In genomic region chr11:834371-835316, GRCh38 we compare ENCODE assay signal across 8 cellular contexts. TPM values are rescaled to one million over a fixed set of nuclear protein-coding genes. Genes with fewer than 3 reads are reported as not detected.
A peak's percentile ranks its signal among the peaks of the same experiment; 100 is the strongest.
DNase-seq lines count a peak whose midpoint lies in the region; ATAC-seq, FAIRE-seq and TF ChIP-seq lines count a peak whose summit lies in the region.

No MANE protein-coding gene starts in this region.

- intact Hi-C loops in A673 (cut with micrococcal nuclease; ENCODE audit: unreplicated experiment), result no loop called here
- intact Hi-C loops in GM12878 (cut with micrococcal nuclease; ENCODE audit: unreplicated experiment), result no loop called here

- H3K27ac ChIP-seq in A673 (ENCODE audit: low read depth, low read length, poor library complexity, severe bottlenecking) (peak overlapping the region; percentile 63), GM12878 (ENCODE audit: control insufficient read depth, insufficient read depth) (no peak overlapping the region)

- RAD21 ChIA-PET in GM12878 (lab: Charles Lee; ENCODE audit: unreplicated experiment), result interaction anchor here (0.5 to 1.0 kb wide), 2 partner anchors 8 to 24 kb away, joined by 3 read pairs; partner anchors contain the start of gene TSPAN4

- POLR2A ChIA-PET in A673 (lab: Charles Lee; ENCODE audit: low non-redundant PET), result no interaction called here
- POLR2A ChIA-PET in GM12878 (lab: Charles Lee), result interaction anchor here (0.6 to 1.4 kb wide), 5 partner anchors 8 to 24 kb away, joined by 3 to 4 read pairs (median 4); partner anchors contain the start of genes POLR2L and TSPAN4

- DNase-seq in A673 (ENCODE audit: low spot score) (peak; percentile 78), HT-29 (ENCODE audit: low spot score) (peak; percentile 91), GM12878 (ENCODE audit: low read depth, low spot score) (no peak), kidney epithelial cell (ENCODE audit: low read depth) (peak; percentile 92), COLO829 (ENCODE audit: low spot score) (no peak), NCI-H1105 treated with DMSO at 0.1 percent for 48 hours (lab: John Stamatoyannopoulos, UW) (no peak)
- no peak for DNase-seq in stimulated activated naive CD8-positive, alpha-beta T cell treated with anti-CD3 and anti-CD28 coated beads, Interleukin-15, amount 100 ng/mL, for 72 hours

- no peaks in the 10 kb centered on the region for H3K27me3 ChIP-seq in A673 (replicated peaks; ENCODE audit: insufficient read depth, low read depth, low read length, poor library complexity)
- no peaks in the 10 kb centered on the region; a peak in 3 of 4 replicates for H3K27me3 ChIP-seq in GM12878 (replicated peaks in 1 of 2; ENCODE audit: control insufficient read depth in 2 of 2, insufficient read depth in 2 of 2, low read length in 1 of 2)
- no peaks in the 10 kb centered on the region for H3K27me3 ChIP-seq in kidney epithelial cell (ENCODE audit: control insufficient read depth, insufficient read depth, low read length)

- no peak overlapping the region for H3K9ac ChIP-seq in GM12878 (ENCODE audit: control insufficient read depth, insufficient read depth, low read length)

- peaks cover 30% of the 10 kb centered on the region for H3K27me3 Mint-ChIP-seq in stimulated activated naive CD8-positive, alpha-beta T cell treated with anti-CD3 and anti-CD28 coated beads, Interleukin-15, amount 100 ng/mL, for 72 hours

- ATAC-seq in GM12878, result no peak
- ATAC-seq in stimulated activated naive CD8-positive, alpha-beta T cell treated with anti-CD3 and anti-CD28 coated beads, Interleukin-15, amount 100 ng/mL, for 72 hours, result no peak
- no peak for ATAC-seq in GM21717 (IDR thresholded peaks at IDR 0.05; ENCODE audit: unreplicated experiment)

- TF ChIP-seq EP300 in GM12878 (IDR thresholded peaks at IDR 0.05; ENCODE audit: borderline replicate concordance in 1 of 2, control insufficient read depth in 1 of 2, low read depth in 2 of 2, low read length in 2 of 2), result no peak

- H3K36me3 ChIP-seq in A673 (ENCODE audit: insufficient read depth, low read length, poor library complexity, severe bottlenecking) (peaks cover 23% of the 10 kb centered on the region), GM12878 (ENCODE audit: control insufficient read depth in 2 of 2, insufficient read depth in 2 of 2, low read length in 1 of 2) (peaks cover 0 to 19% of the 10 kb centered on the region in 2 experiments; a peak in 2 of 4 replicates), kidney epithelial cell (ENCODE audit: control insufficient read depth, insufficient read depth, low read length) (peaks cover 9% of the 10 kb centered on the region)

- TF ChIP-seq CTCF in A673 (conservative IDR thresholded peaks at IDR 0.05; ENCODE audit: low read depth, low read length) (no peak), GM12878 (IDR thresholded peaks at IDR 0.05 in 2 of 3, conservative IDR thresholded peaks at IDR 0.05 in 1 of 3; ENCODE audit: control insufficient read depth in 2 of 3, extremely low read depth in 1 of 3, insufficient read depth in 1 of 3, low read depth in 3 of 3, low read length in 3 of 3) (no peak), kidney epithelial cell (IDR thresholded peaks at IDR 0.05; ENCODE audit: insufficient read depth, low read length, poor library complexity, severe bottlenecking) (no peak)

- CTCF ChIA-PET in A673 (lab: Charles Lee) (no interaction called here), GM12878 (lab: Yijun Ruan, JAX) (interaction anchor here (0.6 kb wide), 1 partner anchor 316 kb away, joined by 4 read pairs; no protein-coding TSS in a partner anchor)

- TF ChIP-seq RAD21 in GM12878 (IDR thresholded peaks at IDR 0.05; ENCODE audit: insufficient read depth, low read depth, low read length), result no peak

- FAIRE-seq in GM12878 (lab: Jason Lieb, UNC), result no peak

- no peaks in the 10 kb centered on the region for H3K79me2 ChIP-seq in GM12878 (ENCODE audit: control insufficient read depth, insufficient read depth, low read length)

- no peak overlapping the region for H3K4me2 ChIP-seq in GM12878 (ENCODE audit: control insufficient read depth, insufficient read depth)

- no peak overlapping the region for H3K27ac Mint-ChIP-seq in stimulated activated naive CD8-positive, alpha-beta T cell treated with anti-CD3 and anti-CD28 coated beads, Interleukin-15, amount 100 ng/mL, for 72 hours

- peaks cover 75% of the 10 kb centered on the region for H3K4me1 Mint-ChIP-seq in stimulated activated naive CD8-positive, alpha-beta T cell treated with anti-CD3 and anti-CD28 coated beads, Interleukin-15, amount 100 ng/mL, for 72 hours

- no peak overlapping the region for H2AFZ ChIP-seq in GM12878 (ENCODE audit: control insufficient read depth, low read depth, low read length)

- SMC1A ChIA-PET in GM12878 (lab: Charles Lee; ENCODE audit: uncharacterized antibody, unreplicated experiment), result interaction anchor here (1.0 kb wide), 1 partner anchor 9 kb away, joined by 3 read pairs; no protein-coding TSS in a partner anchor

- peak overlapping the region; percentile 72 to 79 for H3K4me3 Mint-ChIP-seq in stimulated activated naive CD8-positive, alpha-beta T cell treated with anti-CD3 and anti-CD28 coated beads, Interleukin-15, amount 100 ng/mL, for 72 hours

- in situ Hi-C loops in GM12878 (cut with MboI), result no loop called here

- BruUV-seq in A673 (replicated peaks; lab: Mats Ljungman, UMichigan) (TSS peak; percentile 42), GM12878 (replicated peaks; lab: Mats Ljungman, UMichigan) (TSS peak; percentile 63)

- H3K9me3 ChIP-seq in A673 (ENCODE audit: low read depth, low read length, poor library complexity, severe bottlenecking) (no peaks in the 10 kb centered on the region), GM12878 (replicated peaks; ENCODE audit: control insufficient read depth, insufficient read depth, low read length) (no peaks in the 10 kb centered on the region)

- WGBS in GM12878 (ENCODE audit: insufficient coverage, insufficient replicate concordance, low lambda C conversion rate, missing lambda C conversion rate), result 62% methylated on average over 27 of the region's 31 CpGs

- H3K4me3 ChIP-seq in A673 (ENCODE audit: low read depth, low read length, poor library complexity, severe bottlenecking), result peak overlapping the region; percentile 21
- no peak overlapping the region for H3K4me3 ChIP-seq in GM12878
- peak overlapping the region; percentile 75 for H3K4me3 ChIP-seq in kidney epithelial cell (ENCODE audit: low read depth, low read length)

- H4K20me1 ChIP-seq in GM12878 (ENCODE audit: control insufficient read depth, insufficient read depth), result no peaks in the 10 kb centered on the region

- no peak for TF ChIP-seq POLR2A in GM12878 (IDR thresholded peaks at IDR 0.05; ENCODE audit: low read depth, low read length)

- no peaks in the 10 kb centered on the region for H3K9me3 Mint-ChIP-seq in stimulated activated naive CD8-positive, alpha-beta T cell treated with anti-CD3 and anti-CD28 coated beads, Interleukin-15, amount 100 ng/mL, for 72 hours

- H3K4me1 ChIP-seq in A673 (ENCODE audit: insufficient read depth, low read length, poor library complexity, severe bottlenecking) (peaks cover 12% of the 10 kb centered on the region), GM12878 (ENCODE audit: control insufficient read depth, insufficient read depth, low read length) (peaks cover 20% of the 10 kb centered on the region)

RNA-seq across cellular contexts. Expression of gene CD151, which starts 1.9 kb away (rescaled TPM):
- 123 and 127 TPM in 2 replicates for total RNA-seq in A673 (2021)
- 916 and 940 TPM in 2 replicates for total RNA-seq in HT-29 (2014; rRNA removed; shearing (Covaris generic))
- total RNA-seq in GM12878 (2013; cell fraction: nucleolus; rRNA removed), result 31.6 and 37.0 TPM in 2 replicates
- 26.2 and 37.1 TPM in 2 replicates for total RNA-seq in GM12878 (2014; rRNA removed)
- 11.1 and 17.6 TPM in 2 replicates for total RNA-seq in GM12878 (2014; rRNA removed; fragmentation: Illumina TruSeq; extraction: Trizol)
- total RNA-seq in GM12878 (2021), result 28.6 and 31.7 TPM in 2 replicates
- 11.6 TPM for polyA plus RNA-seq in GM12878 (2011; ENCODE audit: low read depth)
- 19.9 and 39.6 TPM in 2 replicates for polyA plus RNA-seq in GM12878 (2011; rRNA removed)
- polyA plus RNA-seq in GM12878 (2011; cell fraction: cytosol; rRNA removed), result 55.0 and 67.3 TPM in 2 replicates
- 150 and 186 TPM in 2 replicates for polyA plus RNA-seq in GM12878 (2011; cell fraction: nucleus; rRNA removed)
- polyA plus RNA-seq in GM12878 (2012), result 30.4 and 30.5 TPM in 2 replicates
- polyA plus RNA-seq in GM12878 (2014; fragmentation: Illumina TruSeq; extraction: Trizol), result 1.5 and 9.4 TPM in 2 replicates
- 1 to 10 TPM in 1 of 2 experiments, under 1 TPM in 1; 0.52 to 1.4 TPM for polyA plus RNA-seq in GM12878 (2014; fragmentation: Nextera tagmentation; extraction: Ambion mirVana)
- polyA plus RNA-seq in GM12878 (2014; rRNA removed), result 40.1 and 41.7 TPM in 2 replicates
- polyA plus RNA-seq in GM12878 (2016; fragmentation: Nextera tagmentation; extraction: Ambion mirVana), result 10 to 100 TPM in 1 of 2 experiments, 1 to 10 TPM in 1; 9.4 to 11.7 TPM
- 32.0 and 60.1 TPM in 2 replicates for polyA minus RNA-seq in GM12878 (2011; rRNA and poly(A)+ RNA removed)
- polyA minus RNA-seq in GM12878 (2011; cell fraction: cytosol; rRNA and poly(A)+ RNA removed), result 19.9 and 21.7 TPM in 2 replicates
- 35.8 and 46.4 TPM in 2 replicates for polyA minus RNA-seq in GM12878 (2011; cell fraction: nucleus; rRNA and poly(A)+ RNA removed)
- 644 and 669 TPM in 2 replicates for total RNA-seq in kidney epithelial cell

RNA-seq across cellular contexts. Expression of gene CRACR2B, which starts 6.9 kb away (rescaled TPM):
- 0.90 and 1.1 TPM in 2 replicates for total RNA-seq in A673 (2021)
- 204 and 225 TPM in 2 replicates for total RNA-seq in HT-29 (2014; rRNA removed; shearing (Covaris generic))
- 19.6 and 20.5 TPM in 2 replicates for total RNA-seq in GM12878 (2013; cell fraction: nucleolus; rRNA removed)
- 19.2 and 20.1 TPM in 2 replicates for total RNA-seq in GM12878 (2014; rRNA removed)
- total RNA-seq in GM12878 (2014; rRNA removed; fragmentation: Illumina TruSeq; extraction: Trizol), result 3.0 and 3.7 TPM in 2 replicates
- total RNA-seq in GM12878 (2021), result 29.6 and 32.6 TPM in 2 replicates
- 2.2 TPM for polyA plus RNA-seq in GM12878 (2011; ENCODE audit: low read depth)
- 3.3 and 8.8 TPM in 2 replicates for polyA plus RNA-seq in GM12878 (2011; rRNA removed)
- 12.4 and 20.6 TPM in 2 replicates for polyA plus RNA-seq in GM12878 (2011; cell fraction: cytosol; rRNA removed)
- polyA plus RNA-seq in GM12878 (2011; cell fraction: nucleus; rRNA removed), result 217 and 287 TPM in 2 replicates
- polyA plus RNA-seq in GM12878 (2012), result 8.8 and 10.3 TPM in 2 replicates
- 0.43 and 4.4 TPM in 2 replicates for polyA plus RNA-seq in GM12878 (2014; fragmentation: Illumina TruSeq; extraction: Trizol)
- under 1 TPM; 0.10 to 0.31 TPM for polyA plus RNA-seq in GM12878 (2014; fragmentation: Nextera tagmentation; extraction: Ambion mirVana)
- 33.7 and 44.0 TPM in 2 replicates for polyA plus RNA-seq in GM12878 (2014; rRNA removed)
- 10 to 100 TPM; 16.6 to 17.0 TPM for polyA plus RNA-seq in GM12878 (2016; fragmentation: Nextera tagmentation; extraction: Ambion mirVana)
- polyA minus RNA-seq in GM12878 (2011; rRNA and poly(A)+ RNA removed), result 2.9 and 6.7 TPM in 2 replicates
- 5.2 and 5.9 TPM in 2 replicates for polyA minus RNA-seq in GM12878 (2011; cell fraction: cytosol; rRNA and poly(A)+ RNA removed)
- polyA minus RNA-seq in GM12878 (2011; cell fraction: nucleus; rRNA and poly(A)+ RNA removed), result 26.6 and 33.3 TPM in 2 replicates
- total RNA-seq in kidney epithelial cell, result 18.3 and 19.7 TPM in 2 replicates

RNA-seq across cellular contexts. Expression of gene POLR2L, which starts 7.7 kb away (rescaled TPM):
- total RNA-seq in A673 (2021) (88.7 and 117 TPM in 2 replicates), GM12878 (2014; rRNA removed) (366 and 432 TPM in 2 replicates), GM12878 (2014; rRNA removed; fragmentation: Illumina TruSeq; extraction: Trizol) (60.2 and 68.7 TPM in 2 replicates), GM12878 (2021) (133 and 137 TPM in 2 replicates), kidney epithelial cell (42.0 and 45.1 TPM in 2 replicates)
- total RNA-seq in HT-29 (2014; rRNA removed; shearing (Covaris generic)), result 1,254 and 1,310 TPM in 2 replicates
- total RNA-seq in GM12878 (2013; cell fraction: nucleolus; rRNA removed), result 10.3 and 15.3 TPM in 2 replicates
- polyA plus RNA-seq in GM12878 (2011; ENCODE audit: low read depth), result 11.2 TPM
- polyA plus RNA-seq in GM12878 (2011; rRNA removed) (13.7 and 44.2 TPM in 2 replicates), GM12878 (2014; fragmentation: Illumina TruSeq; extraction: Trizol) (2.2 and 23.1 TPM in 2 replicates), GM12878 (2014; fragmentation: Nextera tagmentation; extraction: Ambion mirVana) (100 to 1,000 TPM in 1 of 2 experiments, 10 to 100 TPM in 1; 68.8 to 117 TPM), GM12878 (2014; rRNA removed) (318 and 463 TPM in 2 replicates), GM12878 (2016; fragmentation: Nextera tagmentation; extraction: Ambion mirVana) (100 to 1,000 TPM; 439 to 497 TPM)
- 76.2 and 168 TPM in 2 replicates for polyA plus RNA-seq in GM12878 (2011; cell fraction: cytosol; rRNA removed)
- 129 and 164 TPM in 2 replicates for polyA plus RNA-seq in GM12878 (2011; cell fraction: nucleus; rRNA removed)
- 136 and 240 TPM in 2 replicates for polyA plus RNA-seq in GM12878 (2012)
- polyA minus RNA-seq in GM12878 (2011; rRNA and poly(A)+ RNA removed), result 70.2 and 136 TPM in 2 replicates
- 63.5 and 71.9 TPM in 2 replicates for polyA minus RNA-seq in GM12878 (2011; cell fraction: cytosol; rRNA and poly(A)+ RNA removed)
- 35.2 and 55.4 TPM in 2 replicates for polyA minus RNA-seq in GM12878 (2011; cell fraction: nucleus; rRNA and poly(A)+ RNA removed)

RNA-seq across cellular contexts. Expression of gene TSPAN4, which starts 8.0 kb away (rescaled TPM):
- 17.5 and 20.4 TPM in 2 replicates for total RNA-seq in A673 (2021)
- 29.2 and 39.6 TPM in 2 replicates for total RNA-seq in HT-29 (2014; rRNA removed; shearing (Covaris generic))
- total RNA-seq in GM12878 (2013; cell fraction: nucleolus; rRNA removed), result 47.0 and 47.6 TPM in 2 replicates
- total RNA-seq in GM12878 (2014; rRNA removed), result 9.3 and 10.1 TPM in 2 replicates
- 2.3 and 2.7 TPM in 2 replicates for total RNA-seq in GM12878 (2014; rRNA removed; fragmentation: Illumina TruSeq; extraction: Trizol)
- 8.7 and 9.0 TPM in 2 replicates for total RNA-seq in GM12878 (2021)
- 3.5 TPM for polyA plus RNA-seq in GM12878 (2011; ENCODE audit: low read depth)
- 6.5 and 13.4 TPM in 2 replicates for polyA plus RNA-seq in GM12878 (2011; rRNA removed)
- 22.9 and 34.0 TPM in 2 replicates for polyA plus RNA-seq in GM12878 (2011; cell fraction: cytosol; rRNA removed)
- polyA plus RNA-seq in GM12878 (2011; cell fraction: nucleus; rRNA removed), result 75.6 and 100 TPM in 2 replicates
- polyA plus RNA-seq in GM12878 (2012), result 6.5 and 6.8 TPM in 2 replicates
- 0.96 TPM in 1 of 2 replicates, not detected in the other for polyA plus RNA-seq in GM12878 (2014; fragmentation: Illumina TruSeq; extraction: Trizol)
- polyA plus RNA-seq in GM12878 (2014; fragmentation: Nextera tagmentation; extraction: Ambion mirVana), result under 1 TPM in 1 of 2 experiments, not detected in 1; 0.37 TPM
- 11.6 and 14.0 TPM in 2 replicates for polyA plus RNA-seq in GM12878 (2014; rRNA removed)
- 1 to 10 TPM; 7.6 to 8.5 TPM for polyA plus RNA-seq in GM12878 (2016; fragmentation: Nextera tagmentation; extraction: Ambion mirVana)
- polyA minus RNA-seq in GM12878 (2011; rRNA and poly(A)+ RNA removed), result 13.9 and 15.4 TPM in 2 replicates
- 21.0 and 24.9 TPM in 2 replicates for polyA minus RNA-seq in GM12878 (2011; cell fraction: cytosol; rRNA and poly(A)+ RNA removed)
- polyA minus RNA-seq in GM12878 (2011; cell fraction: nucleus; rRNA and poly(A)+ RNA removed), result 10.2 and 15.3 TPM in 2 replicates
- 77.5 and 77.9 TPM in 2 replicates for total RNA-seq in kidney epithelial cell

RNA-seq across cellular contexts. Expression of gene PNPLA2, which starts 15.9 kb away (rescaled TPM):
- total RNA-seq in A673 (2021) (45.0 and 45.4 TPM in 2 replicates), GM12878 (2014; rRNA removed) (9.3 and 9.8 TPM in 2 replicates), GM12878 (2014; rRNA removed; fragmentation: Illumina TruSeq; extraction: Trizol) (2.5 and 4.2 TPM in 2 replicates), GM12878 (2021) (33.4 and 34.0 TPM in 2 replicates), kidney epithelial cell (27.5 and 46.0 TPM in 2 replicates)
- total RNA-seq in HT-29 (2014; rRNA removed; shearing (Covaris generic)), result 174 and 202 TPM in 2 replicates
- 29.4 and 31.7 TPM in 2 replicates for total RNA-seq in GM12878 (2013; cell fraction: nucleolus; rRNA removed)
- 10.9 TPM for polyA plus RNA-seq in GM12878 (2011; ENCODE audit: low read depth)
- polyA plus RNA-seq in GM12878 (2011; rRNA removed) (1.7 and 5.1 TPM in 2 replicates), GM12878 (2014; fragmentation: Illumina TruSeq; extraction: Trizol) (1.5 and 6.4 TPM in 2 replicates), GM12878 (2014; fragmentation: Nextera tagmentation; extraction: Ambion mirVana) (under 1 TPM; 0.19 to 0.62 TPM), GM12878 (2014; rRNA removed) (18.3 and 26.5 TPM in 2 replicates), GM12878 (2016; fragmentation: Nextera tagmentation; extraction: Ambion mirVana) (10 to 100 TPM; 15.5 to 16.1 TPM)
- polyA plus RNA-seq in GM12878 (2011; cell fraction: cytosol; rRNA removed), result 6.0 and 8.6 TPM in 2 replicates
- polyA plus RNA-seq in GM12878 (2011; cell fraction: nucleus; rRNA removed), result 225 and 234 TPM in 2 replicates
- polyA plus RNA-seq in GM12878 (2012), result 29.5 and 33.5 TPM in 2 replicates
- polyA minus RNA-seq in GM12878 (2011; rRNA and poly(A)+ RNA removed), result 9.9 and 21.7 TPM in 2 replicates
- polyA minus RNA-seq in GM12878 (2011; cell fraction: cytosol; rRNA and poly(A)+ RNA removed), result 7.4 and 10.4 TPM in 2 replicates
- polyA minus RNA-seq in GM12878 (2011; cell fraction: nucleus; rRNA and poly(A)+ RNA removed), result 51.3 and 63.1 TPM in 2 replicates

Comparison
In these comparisons a context has a peak if more than half of its experiments do, and no peak if none do; other contexts are left out.
1. DNase-seq: peak in A673 (single experiment), HT-29 (single experiment) and kidney epithelial cell (single experiment); none in GM12878 (single experiment), stimulated activated naive CD8-positive, alpha-beta T cell treated with anti-CD3 and anti-CD28 coated beads, Interleukin-15, amount 100 ng/mL, for 72 hours (0 of 2), COLO829 (single experiment) and NCI-H1105 treated with DMSO at 0.1 percent for 48 hours (single experiment).